ENCODE assay signal across 1 cellular context in genomic region chr3:30597131-30597768, GRCh38.
A peak's percentile ranks its signal among the peaks of the same experiment; 100 is the strongest.
TF ChIP-seq lines count a peak whose summit lies in the region.

No MANE protein-coding gene starts in this region.

TF ChIP-seq in HepG2, 621 proteins besides CTCF, POLR2A, EP300 and RAD21 (continued from another document and continues in another):
- peak; percentile 99 for TF ChIP-seq GATAD2A (CRISPR knock-in tag; IDR thresholded peaks at IDR 0.05)
- peak; percentile 98 for TF ChIP-seq MBD4 (IDR thresholded peaks at IDR 0.05; ENCODE audit: borderline replicate concordance, low read length)
- peak; percentile 66; the same call in 1 of the 2 replicates for TF ChIP-seq DNMT3B (CRISPR knock-in tag; conservative IDR thresholded peaks at IDR 0.05)
- peak; percentile 57; the same call in 1 of the 2 replicates for TF ChIP-seq ZNF124 (CRISPR knock-in tag; IDR thresholded peaks at IDR 0.05)
- no peak for TF ChIP-seq HOXA7 (CRISPR knock-in tag; IDR thresholded peaks at IDR 0.05)
- no peak for TF ChIP-seq WIZ (CRISPR knock-in tag; IDR thresholded peaks at IDR 0.05)
- TF ChIP-seq PAF1 (CRISPR knock-in tag; IDR thresholded peaks at IDR 0.05) = no peak
- peak; percentile 87 for TF ChIP-seq HMG20B (CRISPR knock-in tag; conservative IDR thresholded peaks at IDR 0.05)
- TF ChIP-seq GABPB1 (CRISPR knock-in tag; IDR thresholded peaks at IDR 0.05) = 0 out of 2 replicates have a peak, but pooled peaks have one; percentile 23
- no peak for TF ChIP-seq SRSF9 (IDR thresholded peaks at IDR 0.05; ENCODE audit: borderline replicate concordance, insufficient read depth, low read depth, low read length, poor library complexity, severe bottlenecking)
- no peak for TF ChIP-seq ZFP36 (IDR thresholded peaks at IDR 0.05; ENCODE audit: borderline replicate concordance, low read depth, low read length, partially characterized antibody)
- peak; percentile 61; the same call in 1 of the 2 replicates for TF ChIP-seq CHD4 (IDR thresholded peaks at IDR 0.05; ENCODE audit: borderline replicate concordance, low read length)
- TF ChIP-seq ZNF180 (CRISPR knock-in tag; IDR thresholded peaks at IDR 0.05; ENCODE audit: borderline replicate concordance, low read depth) = no peak
- no peak for TF ChIP-seq GTF2F1 (IDR thresholded peaks at IDR 0.05; ENCODE audit: low read length)
- TF ChIP-seq MBNL3 (CRISPR knock-in tag; conservative IDR thresholded peaks at IDR 0.05) = no peak
- no peak for TF ChIP-seq CSRNP2 (CRISPR knock-in tag; conservative IDR thresholded peaks at IDR 0.05; ENCODE audit: low read depth)
- TF ChIP-seq CENPBD1 (CRISPR knock-in tag; IDR thresholded peaks at IDR 0.05; ENCODE audit: borderline replicate concordance, low read depth) = no peak
- no peak for TF ChIP-seq SSRP1 (CRISPR knock-in tag; IDR thresholded peaks at IDR 0.05)
- TF ChIP-seq ZNF891 (CRISPR knock-in tag; IDR thresholded peaks at IDR 0.05) = no peak
- TF ChIP-seq ASH2L (IDR thresholded peaks at IDR 0.05; ENCODE audit: insufficient read length, low read depth, low read length) = peak; percentile 78
- TF ChIP-seq ZNF775 (CRISPR knock-in tag; IDR thresholded peaks at IDR 0.05; ENCODE audit: borderline replicate concordance) = no peak; the same call in 1 of the 2 replicates
- no peak for TF ChIP-seq PREB (CRISPR knock-in tag; IDR thresholded peaks at IDR 0.05)
- TF ChIP-seq HIVEP1 (CRISPR knock-in tag; IDR thresholded peaks at IDR 0.05) = no peak
- no peak for TF ChIP-seq KLF15 (CRISPR knock-in tag; IDR thresholded peaks at IDR 0.05; ENCODE audit: borderline replicate concordance)
- TF ChIP-seq ZSCAN30 (CRISPR knock-in tag; IDR thresholded peaks at IDR 0.05) = peak; percentile 62; the same call in 1 of the 2 replicates
- TF ChIP-seq ELF4 (CRISPR knock-in tag; IDR thresholded peaks at IDR 0.05; ENCODE audit: borderline replicate concordance) = no peak
- TF ChIP-seq NFIB (CRISPR knock-in tag; IDR thresholded peaks at IDR 0.05; ENCODE audit: borderline replicate concordance) = no peak
- TF ChIP-seq GZF1 (CRISPR knock-in tag; IDR thresholded peaks at IDR 0.05) = no peak
- TF ChIP-seq DBP (CRISPR knock-in tag; IDR thresholded peaks at IDR 0.05; ENCODE audit: not compliant biosample characterization) = no peak
- TF ChIP-seq HOXD1 (CRISPR knock-in tag; IDR thresholded peaks at IDR 0.05) = peak; percentile 85
- no peak for TF ChIP-seq THAP7 (CRISPR knock-in tag; IDR thresholded peaks at IDR 0.05)
- peak; percentile 29 for TF ChIP-seq ZNF18 (CRISPR knock-in tag; IDR thresholded peaks at IDR 0.05; ENCODE audit: insufficient replicate concordance)
- TF ChIP-seq KMT2B (CRISPR knock-in tag; IDR thresholded peaks at IDR 0.05) = 0 out of 2 replicates have a peak, but pooled peaks have one; percentile 31
- TF ChIP-seq ZSCAN20 (CRISPR knock-in tag; IDR thresholded peaks at IDR 0.05; ENCODE audit: borderline replicate concordance) = no peak
- TF ChIP-seq REL (CRISPR knock-in tag; conservative IDR thresholded peaks at IDR 0.05) = no peak
- no peak for TF ChIP-seq PBX2 (CRISPR knock-in tag; IDR thresholded peaks at IDR 0.05)
- no peak for TF ChIP-seq ZNF138 (CRISPR knock-in tag; IDR thresholded peaks at IDR 0.05; ENCODE audit: low read depth)
- TF ChIP-seq HCFC1 (IDR thresholded peaks at IDR 0.05; ENCODE audit: low read depth, low read length) = no peak
- peak; percentile 36; the same call in 1 of the 2 replicates for TF ChIP-seq ZBED4 (CRISPR knock-in tag; IDR thresholded peaks at IDR 0.05; ENCODE audit: borderline replicate concordance)
- peak; percentile 100 for TF ChIP-seq HNF1A (IDR thresholded peaks at IDR 0.05; ENCODE audit: low read depth)
- TF ChIP-seq HNF1A (CRISPR knock-in tag; IDR thresholded peaks at IDR 0.05; ENCODE audit: borderline replicate concordance) = peak; percentile 100
- TF ChIP-seq ZNF883 (CRISPR knock-in tag; IDR thresholded peaks at IDR 0.05; ENCODE audit: not compliant biosample characterization) = no peak
- no peak for TF ChIP-seq U2AF1 (optimal IDR thresholded peaks at IDR 0.05; ENCODE audit: low read depth, low read length)
- no peak for TF ChIP-seq SPEN (CRISPR knock-in tag; IDR thresholded peaks at IDR 0.05; ENCODE audit: low read depth)
- no peak for TF ChIP-seq HNRNPLL (IDR thresholded peaks at IDR 0.05; ENCODE audit: low read depth, low read length, poor library complexity, severe bottlenecking)
- TF ChIP-seq ZNF224 (CRISPR knock-in tag; IDR thresholded peaks at IDR 0.05) = no peak
- TF ChIP-seq TP53 (CRISPR knock-in tag; conservative IDR thresholded peaks at IDR 0.05) = no peak
- no peak for TF ChIP-seq ZNF557 (CRISPR knock-in tag; IDR thresholded peaks at IDR 0.05)
- no peak for TF ChIP-seq KDM2A (CRISPR knock-in tag; IDR thresholded peaks at IDR 0.05; ENCODE audit: borderline replicate concordance, low read depth)
- TF ChIP-seq ZNF232 (CRISPR knock-in tag; IDR thresholded peaks at IDR 0.05; ENCODE audit: borderline replicate concordance) = no peak
- TF ChIP-seq ZBTB20 (CRISPR knock-in tag; IDR thresholded peaks at IDR 0.05; ENCODE audit: borderline replicate concordance, low read depth) = peak; percentile 95
- no peak for TF ChIP-seq ZNF564 (CRISPR knock-in tag; IDR thresholded peaks at IDR 0.05)
- peak; percentile 71 for TF ChIP-seq DRAP1 (CRISPR knock-in tag; IDR thresholded peaks at IDR 0.05)
- TF ChIP-seq ZNF451 (CRISPR knock-in tag; IDR thresholded peaks at IDR 0.05) = no peak
- TF ChIP-seq HNRNPK (IDR thresholded peaks at IDR 0.05; ENCODE audit: low read depth, low read length, poor library complexity, severe bottlenecking) = no peak
- TF ChIP-seq NBN (conservative IDR thresholded peaks at IDR 0.05) = no peak
- TF ChIP-seq ZNF558 (CRISPR knock-in tag; IDR thresholded peaks at IDR 0.05; ENCODE audit: borderline replicate concordance) = no peak; the same call in 1 of the 2 replicates
- TF ChIP-seq ARNTL (CRISPR knock-in tag; IDR thresholded peaks at IDR 0.05) = peak; percentile 82
